In the genomic region with DNA sequence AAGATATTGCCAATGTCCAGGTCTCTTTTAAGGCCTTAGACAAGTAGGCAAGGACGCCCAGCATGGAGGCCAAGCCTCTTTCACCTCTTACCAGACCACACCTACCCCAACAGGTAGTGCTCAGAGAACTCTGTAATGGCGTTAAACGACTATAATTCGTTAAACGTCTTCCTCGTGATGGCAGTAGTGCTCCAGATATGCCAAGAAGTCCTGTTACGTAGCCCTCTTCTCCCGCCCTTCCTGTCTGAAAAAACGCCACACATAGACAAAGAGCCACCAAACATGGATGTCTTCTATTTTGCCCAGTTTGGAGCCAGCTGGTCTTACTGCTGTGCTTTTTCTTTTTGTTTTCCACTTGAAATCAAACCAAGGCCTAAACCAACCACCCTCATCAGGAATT, we compare ENCODE assay signal across 9 cellular contexts.
DNase-seq lines count a peak whose midpoint lies in the region; ATAC-seq and TF ChIP-seq lines count a peak whose summit lies in the region.
"Had no signal": no experiment of that assay in that cellular context is flagged by ENCODE, and none has a peak within 500 bp of the region (broad histone marks: within the 10 kb centered on the region; RNA-seq: fewer than 3 reads in every experiment).

No MANE protein-coding gene starts in this region.

- no peak for TF ChIP-seq EP300 in gastroesophageal sphincter (IDR thresholded peaks at IDR 0.05)

- no peaks in the 10 kb centered on the region for H3K79me2 ChIP-seq in OCI-LY1 (ENCODE audit: insufficient read depth, low read length)

- H3K9ac ChIP-seq in OCI-LY1 (ENCODE audit: low read length): no peak overlapping the region; the same call in 1 of the 2 replicates

- TF ChIP-seq CTCF in OCI-LY1 (IDR thresholded peaks at IDR 0.05; ENCODE audit: low read length) (peak; percentile 20; the same call in 1 of the 2 replicates), gastroesophageal sphincter (IDR thresholded peaks at IDR 0.05) (peak in 1 of 4 experiments; percentile 48), prostate gland (IDR thresholded peaks at IDR 0.05) (no peak)

- H3K9me3 ChIP-seq in OCI-LY1 (ENCODE audit: low read length) (no peaks in the 10 kb centered on the region), gastroesophageal sphincter (no peaks in the 10 kb centered on the region), prostate gland (no peaks in the 10 kb centered on the region)

- intact Hi-C loops in prostate gland (cut with DNase I): no loop called here

- TF ChIP-seq POLR2A in gastroesophageal sphincter (IDR thresholded peaks at IDR 0.05): no peak
- no peak for TF ChIP-seq POLR2A in prostate gland (IDR thresholded peaks at IDR 0.05)

- no peaks in the 10 kb centered on the region for H4K20me1 ChIP-seq in OCI-LY1 (ENCODE audit: insufficient read depth, low read length)

- DNase-seq in AG08395 (ENCODE audit: low spot score) (peak; percentile 59), GM19240 (ENCODE audit: insufficient read length, low spot score) (no peak), prostate gland (ENCODE audit: low spot score) (no peak), NCI-H1105 treated with DMSO at 0.1 percent for 48 hours (lab: John Stamatoyannopoulos, UW) (no peak)
- DNase-seq: glutamatergic neuron had no signal

- no peaks in the 10 kb centered on the region for H3K9me2 ChIP-seq in OCI-LY1 (ENCODE audit: low read depth, low read length)

- H3K36me3 ChIP-seq in OCI-LY1 (ENCODE audit: insufficient read depth, low read length): no peaks in the 10 kb centered on the region
- H3K36me3 ChIP-seq in gastroesophageal sphincter: no peaks in the 10 kb centered on the region
- no peaks in the 10 kb centered on the region for H3K36me3 ChIP-seq in prostate gland

- no peaks in the 10 kb centered on the region for H3F3A ChIP-seq in OCI-LY1 (ENCODE audit: insufficient read depth, low read length)

- peaks cover 24% of the 10 kb centered on the region for H3K4me1 ChIP-seq in OCI-LY1 (ENCODE audit: insufficient read depth, low read length, severe bottlenecking)
- no peaks in the 10 kb centered on the region for H3K4me1 ChIP-seq in gastroesophageal sphincter
- H3K4me1 ChIP-seq in prostate gland (replicated peaks): no peaks in the 10 kb centered on the region

- 59% methylated on average over 3 of the region's 9 CpGs; no CpG with 5 or more reads in 1 of the 2 donors for WGBS in gastroesophageal sphincter (ENCODE audit: low coverage in 1 of 2), 2 donors
- WGBS in prostate gland: 99% methylated on average over 9 of the region's 9 CpGs

- H3K27ac ChIP-seq in OCI-LY1 (ENCODE audit: low read depth, low read length, poor library complexity, severe bottlenecking) (peak overlapping the region; percentile 68), gastroesophageal sphincter (peak overlapping the region in 1 of 4 donors; percentile 62), prostate gland (no peak overlapping the region)

- H3K27me3 ChIP-seq in OCI-LY1 (ENCODE audit: insufficient read depth, low read length) (no peaks in the 10 kb centered on the region), gastroesophageal sphincter (no peaks in the 10 kb centered on the region), prostate gland (replicated peaks; ENCODE audit: insufficient read depth) (no peaks in the 10 kb centered on the region)

- H2AFZ ChIP-seq in OCI-LY1 (ENCODE audit: low read length): no peak overlapping the region; the same call in 1 of the 2 replicates

- H3K4me3 ChIP-seq in OCI-LY1 (ENCODE audit: low read depth, low read length, poor library complexity, severe bottlenecking) (no peak overlapping the region), gastroesophageal sphincter (no peak overlapping the region), prostate gland (no peak overlapping the region)

- H3K4me2 ChIP-seq in OCI-LY1 (ENCODE audit: low read length): peak overlapping the region; percentile 48; the same call in 1 of the 2 replicates

- peak; percentile 75 for ATAC-seq in GM19023 (IDR thresholded peaks at IDR 0.05; ENCODE audit: unreplicated experiment)
- ATAC-seq in gastroesophageal sphincter: peak; percentile 96
- ATAC-seq in GM18868 (IDR thresholded peaks at IDR 0.05; ENCODE audit: unreplicated experiment): no peak
